7 cellular contexts compared by ENCODE assay signal in genomic region chr10:98136775-98137174, GRCh38. TPM values are rescaled to one million over a fixed set of nuclear protein-coding genes. Genes with fewer than 3 reads are reported as not detected.
DNase-seq lines count a peak whose midpoint lies in the region; ATAC-seq, FAIRE-seq and TF ChIP-seq lines count a peak whose summit lies in the region.
"Not testable (repeated sequence)": the region's sequence is repeated elsewhere in the genome, so short reads cannot be mapped to it uniquely, and the experiment has no call there.

No MANE protein-coding gene starts in this region.

- in situ Hi-C loops in HepG2 (cut with HindIII; ENCODE audit: extremely low pct_ligation_motif_present, low pct_unique_long_range_greater_than_20kb) = not testable (repeated sequence)

- WGBS in HepG2 (ENCODE audit: low lambda C conversion rate) = over 99% methylated on average over 16 of the region's 16 CpGs

- H3K79me2 ChIP-seq in DOHH2 (ENCODE audit: control insufficient read depth, low read length) (peaks cover 74% of the 10 kb centered on the region), HepG2 (ENCODE audit: insufficient read depth, low read length) (peaks cover 65% of the 10 kb centered on the region)

- not testable (repeated sequence) for H3K9me2 ChIP-seq in DOHH2 (replicated peaks; ENCODE audit: control insufficient read depth, low read length)

- CTCF ChIA-PET in HepG2 (lab: Yijun Ruan, JAX; ENCODE audit: low intra/inter-chr PET ratio, low total read pairs) = not testable (repeated sequence)

- H3F3A ChIP-seq in DOHH2 (ENCODE audit: control insufficient read depth, insufficient read depth) = not testable (repeated sequence)

- not testable (repeated sequence) for H3K9ac ChIP-seq in BLaER1 treated with 17β-estradiol and CSF1 and Interleukin-3, amounts not matched to agents 10 nM and 100 nM; HepG2 (ENCODE audit: insufficient read depth, low read depth, low read length)

- TF ChIP-seq EP300 in HepG2 (IDR thresholded peaks at IDR 0.05; ENCODE audit: low read depth in 2 of 2, low read length in 2 of 2); HepG2 (CRISPR knock-in tag; IDR thresholded peaks at IDR 0.05; ENCODE audit: borderline replicate concordance): not testable (repeated sequence)

- peak overlapping the region; percentile 12 for H3K4me3 Mint-ChIP-seq in T-helper 2 cell treated with Interferon-gamma antibody and Interleukin-4, amounts not matched to agents 5 μg/mL and 100 μg/mL, for 36 hours
- peak overlapping the region; percentile 33 for H3K4me3 Mint-ChIP-seq in activated T-cell treated with anti-CD3 and anti-CD28 coated beads, Interleukin-2, amount 50 U/mL, for 24 hours
- H3K4me3 Mint-ChIP-seq in activated naive CD8-positive, alpha-beta T cell treated with anti-CD3 and anti-CD28 coated beads, Interleukin-2, amount 10 ng/mL, durations not matched to agents 7 days and 5 days = peak overlapping the region; percentile 30
- peak overlapping the region; percentile 15 for H3K4me3 Mint-ChIP-seq in stimulated activated naive CD8-positive, alpha-beta T cell treated with anti-CD3 and anti-CD28 coated beads, Interleukin-15, Interleukin-2, amounts not matched to agents 100 ng/mL and 50 ng/mL, for 24 hours

- intact Hi-C loops in HepG2 (cut with micrococcal nuclease; ENCODE audit: unreplicated experiment) = not testable (repeated sequence)

- TF ChIP-seq CTCF in DOHH2 (IDR thresholded peaks at IDR 0.05; ENCODE audit: low read depth, low read length, poor library complexity, severe bottlenecking); HepG2 (CRISPR knock-in tag; IDR thresholded peaks at IDR 0.05): not testable (repeated sequence)

- H3K27me3 ChIP-seq in BLaER1 treated with 17β-estradiol and CSF1 and Interleukin-3, amounts not matched to agents 10 nM and 100 nM; DOHH2 (ENCODE audit: control insufficient read depth, low read length); HepG2 (ENCODE audit: control insufficient read depth in 1 of 2, insufficient read depth in 2 of 2, low read length in 2 of 2): not testable (repeated sequence)

- DNase-seq in T-helper 2 cell treated with Interferon-gamma antibody and Interleukin-4, amounts not matched to agents 5 μg/mL and 100 μg/mL, for 36 hours (ENCODE audit: low spot score); activated T-cell treated with anti-CD3 and anti-CD28 coated beads, Interleukin-2, amount 50 U/mL, for 24 hours; activated naive CD8-positive, alpha-beta T cell treated with anti-CD3 and anti-CD28 coated beads, Interleukin-2, amount 10 ng/mL, durations not matched to agents 7 days and 5 days; HepG2 (ENCODE audit: low spot score): not testable (repeated sequence)

- TF ChIP-seq RAD21 in HepG2 (CRISPR knock-in tag; IDR thresholded peaks at IDR 0.05) = not testable (repeated sequence)

- peak overlapping the region; percentile 5 to 95 (median 86); a peak in 17 of 22 replicates for H3K4me2 ChIP-seq in BLaER1 treated with 17β-estradiol and CSF1 and Interleukin-3, amounts not matched to agents 10 nM and 100 nM
- peak overlapping the region; percentile 94 for H3K4me2 ChIP-seq in DOHH2 (ENCODE audit: low read length)
- H3K4me2 ChIP-seq in HepG2 (ENCODE audit: low read depth, low read length) = not testable (repeated sequence)

- not testable (repeated sequence) for FAIRE-seq in HepG2 (lab: Jason Lieb, UNC)

- peaks cover 3 to 58% (median 40%) of the 10 kb centered on the region in 11 experiments; a peak in 15 of 22 replicates for H4K20me1 ChIP-seq in BLaER1 treated with 17β-estradiol and CSF1 and Interleukin-3, amounts not matched to agents 10 nM and 100 nM
- not testable (repeated sequence) for H4K20me1 ChIP-seq in DOHH2 (ENCODE audit: control insufficient read depth, insufficient read depth, low read depth, low read length); HepG2 (ENCODE audit: insufficient read depth, low read length)

- 0 out of 20 replicates have a peak overlapping the region, but pooled peaks of 1 of the 10 experiments have one; percentile 94 for H3K4me3 ChIP-seq in BLaER1 treated with 17β-estradiol and CSF1 and Interleukin-3, amounts not matched to agents 10 nM and 100 nM
- peak overlapping the region; percentile 46 for H3K4me3 ChIP-seq in DOHH2 (ENCODE audit: low read length)
- H3K4me3 ChIP-seq in HepG2 (replicated peaks in 1 of 3; ENCODE audit: insufficient read depth in 1 of 3, low read depth in 2 of 3, low read length in 3 of 3) = not testable (repeated sequence)

- H3K36me3 ChIP-seq in BLaER1 treated with 17β-estradiol and CSF1 and Interleukin-3, amounts not matched to agents 10 nM and 100 nM = peaks cover 0 to 15% (median 7%) of the 10 kb centered on the region in 11 experiments; a peak in 7 of 22 replicates
- peaks cover 67% of the 10 kb centered on the region for H3K36me3 ChIP-seq in DOHH2 (ENCODE audit: control insufficient read depth, low read length)
- not testable (repeated sequence) for H3K36me3 ChIP-seq in HepG2 (replicated peaks in 1 of 2; ENCODE audit: control insufficient read depth in 1 of 2, insufficient read depth in 2 of 2, low read length in 2 of 2)

- H3K9me3 ChIP-seq in BLaER1 treated with 17β-estradiol and CSF1 and Interleukin-3, amounts not matched to agents 10 nM and 100 nM (replicated peaks in 1 of 11) = peaks cover 16 to 25% (median 24%) of the 10 kb centered on the region in 11 experiments
- peaks cover 13% of the 10 kb centered on the region for H3K9me3 ChIP-seq in DOHH2 (ENCODE audit: control insufficient read depth, insufficient read depth, low read length)
- not testable (repeated sequence) for H3K9me3 ChIP-seq in HepG2 (ENCODE audit: low read length)

- not testable (repeated sequence) for TF ChIP-seq POLR2A in HepG2 (IDR thresholded peaks at IDR 0.05; ENCODE audit: insufficient read depth in 1 of 2, low read depth in 2 of 2, low read length in 2 of 2)

- peaks cover 14% of the 10 kb centered on the region for H3K36me3 Mint-ChIP-seq in T-helper 2 cell treated with Interferon-gamma antibody and Interleukin-4, amounts not matched to agents 5 μg/mL and 100 μg/mL, for 36 hours (ENCODE audit: low read depth)
- peaks cover 29% of the 10 kb centered on the region for H3K36me3 Mint-ChIP-seq in activated T-cell treated with anti-CD3 and anti-CD28 coated beads, Interleukin-2, amount 50 U/mL, for 24 hours (ENCODE audit: low read depth)
- peaks cover 16% of the 10 kb centered on the region for H3K36me3 Mint-ChIP-seq in activated naive CD8-positive, alpha-beta T cell treated with anti-CD3 and anti-CD28 coated beads, Interleukin-2, amount 10 ng/mL, durations not matched to agents 7 days and 5 days
- not testable (repeated sequence) for H3K36me3 Mint-ChIP-seq in stimulated activated naive CD8-positive, alpha-beta T cell treated with anti-CD3 and anti-CD28 coated beads, Interleukin-15, Interleukin-2, amounts not matched to agents 100 ng/mL and 50 ng/mL, for 24 hours (ENCODE audit: low read depth)

- H3K4me1 ChIP-seq in BLaER1 treated with 17β-estradiol and CSF1 and Interleukin-3, amounts not matched to agents 10 nM and 100 nM = peaks cover 45 to 76% (median 59%) of the 10 kb centered on the region in 10 experiments
- H3K4me1 ChIP-seq in DOHH2 (ENCODE audit: control insufficient read depth, low read length) (peaks cover 79% of the 10 kb centered on the region), HepG2 (ENCODE audit: insufficient read depth, low read length) (peaks cover 61% of the 10 kb centered on the region)

- not testable (repeated sequence) for H3K27me3 Mint-ChIP-seq in T-helper 2 cell treated with Interferon-gamma antibody and Interleukin-4, amounts not matched to agents 5 μg/mL and 100 μg/mL, for 36 hours (ENCODE audit: low read depth); activated T-cell treated with anti-CD3 and anti-CD28 coated beads, Interleukin-2, amount 50 U/mL, for 24 hours; activated naive CD8-positive, alpha-beta T cell treated with anti-CD3 and anti-CD28 coated beads, Interleukin-2, amount 10 ng/mL, durations not matched to agents 7 days and 5 days; stimulated activated naive CD8-positive, alpha-beta T cell treated with anti-CD3 and anti-CD28 coated beads, Interleukin-15, Interleukin-2, amounts not matched to agents 100 ng/mL and 50 ng/mL, for 24 hours

- H2AFZ ChIP-seq in HepG2 (ENCODE audit: low read length) = not testable (repeated sequence)

- ATAC-seq in activated naive CD8-positive, alpha-beta T cell treated with anti-CD3 and anti-CD28 coated beads, Interleukin-2, amount 10 ng/mL, durations not matched to agents 7 days and 5 days (ENCODE audit: low read depth); HepG2: not testable (repeated sequence)

- H3K4me1 Mint-ChIP-seq in T-helper 2 cell treated with Interferon-gamma antibody and Interleukin-4, amounts not matched to agents 5 μg/mL and 100 μg/mL, for 36 hours (ENCODE audit: low read depth) = peaks cover 48% of the 10 kb centered on the region
- H3K4me1 Mint-ChIP-seq in activated T-cell treated with anti-CD3 and anti-CD28 coated beads, Interleukin-2, amount 50 U/mL, for 24 hours (ENCODE audit: low read depth) = peaks cover 65% of the 10 kb centered on the region
- H3K4me1 Mint-ChIP-seq in activated naive CD8-positive, alpha-beta T cell treated with anti-CD3 and anti-CD28 coated beads, Interleukin-2, amount 10 ng/mL, durations not matched to agents 7 days and 5 days = peaks cover 49% of the 10 kb centered on the region
- H3K4me1 Mint-ChIP-seq in stimulated activated naive CD8-positive, alpha-beta T cell treated with anti-CD3 and anti-CD28 coated beads, Interleukin-15, Interleukin-2, amounts not matched to agents 100 ng/mL and 50 ng/mL, for 24 hours (ENCODE audit: low read depth) = peaks cover 74% of the 10 kb centered on the region

- H3K27ac ChIP-seq in BLaER1 treated with 17β-estradiol and CSF1 and Interleukin-3, amounts not matched to agents 10 nM and 100 nM; DOHH2 (ENCODE audit: low read depth, low read length); HepG2 (ENCODE audit: extremely low read length, insufficient read depth, low read length): not testable (repeated sequence)

- POLR2A ChIA-PET in activated naive CD8-positive, alpha-beta T cell treated with anti-CD3 and anti-CD28 coated beads, Interleukin-2, amount 10 ng/mL, durations not matched to agents 7 days and 5 days (lab: Charles Lee) = interaction anchor here (1.4 kb wide), 1 partner anchor 496 kb away, joined by 4 read pairs; the partner anchor contains the start of gene PI4K2A
- POLR2A ChIA-PET in HepG2 (lab: Yijun Ruan, JAX) = not testable (repeated sequence)

- not testable (repeated sequence) for BruUV-seq in HepG2 (replicated peaks; lab: Mats Ljungman, UMichigan)

- H3K9me3 Mint-ChIP-seq in T-helper 2 cell treated with Interferon-gamma antibody and Interleukin-4, amounts not matched to agents 5 μg/mL and 100 μg/mL, for 36 hours = peaks cover 13% of the 10 kb centered on the region
- not testable (repeated sequence) for H3K9me3 Mint-ChIP-seq in activated T-cell treated with anti-CD3 and anti-CD28 coated beads, Interleukin-2, amount 50 U/mL, for 24 hours; activated naive CD8-positive, alpha-beta T cell treated with anti-CD3 and anti-CD28 coated beads, Interleukin-2, amount 10 ng/mL, durations not matched to agents 7 days and 5 days; stimulated activated naive CD8-positive, alpha-beta T cell treated with anti-CD3 and anti-CD28 coated beads, Interleukin-15, Interleukin-2, amounts not matched to agents 100 ng/mL and 50 ng/mL, for 24 hours

- not testable (repeated sequence) for H3K27ac Mint-ChIP-seq in T-helper 2 cell treated with Interferon-gamma antibody and Interleukin-4, amounts not matched to agents 5 μg/mL and 100 μg/mL, for 36 hours; activated naive CD8-positive, alpha-beta T cell treated with anti-CD3 and anti-CD28 coated beads, Interleukin-2, amount 10 ng/mL, durations not matched to agents 7 days and 5 days
- peak overlapping the region; percentile 44 for H3K27ac Mint-ChIP-seq in activated T-cell treated with anti-CD3 and anti-CD28 coated beads, Interleukin-2, amount 50 U/mL, for 24 hours
- peak overlapping the region; percentile 18 for H3K27ac Mint-ChIP-seq in stimulated activated naive CD8-positive, alpha-beta T cell treated with anti-CD3 and anti-CD28 coated beads, Interleukin-15, Interleukin-2, amounts not matched to agents 100 ng/mL and 50 ng/mL, for 24 hours

RNA-seq across cellular contexts. Expression of gene R3HCC1L, which starts 2.3 kb away (rescaled TPM):
- 10 to 100 TPM; 19.6 to 21.8 TPM for total RNA-seq in activated naive CD8-positive, alpha-beta T cell treated with anti-CD3 and anti-CD28 coated beads, Interleukin-2, amount 10 ng/mL, durations not matched to agents 7 days and 5 days
- total RNA-seq in HepG2 (2016; rRNA removed; fragmentation: Illumina TruSeq; extraction: Trizol) = 12.2 and 14.7 TPM in 2 replicates
- total RNA-seq in HepG2 (2016; cell fraction: cytosol; rRNA removed; fragmentation: Illumina TruSeq; extraction: Trizol; ENCODE audit: low read depth) = 6.4 and 8.3 TPM in 2 replicates
- total RNA-seq in HepG2 (2016; cell fraction: insoluble cytoplasmic fraction; rRNA removed; fragmentation: Illumina TruSeq; extraction: Trizol) = 12.3 and 16.1 TPM in 2 replicates
- 7.8 and 9.8 TPM in 2 replicates for total RNA-seq in HepG2 (2016; cell fraction: membrane; rRNA removed; fragmentation: Illumina TruSeq; extraction: Trizol)
- 15.8 and 17.6 TPM in 2 replicates for total RNA-seq in HepG2 (2016; cell fraction: nucleus; rRNA removed; fragmentation: Illumina TruSeq; extraction: Trizol)
- 6.0 and 6.5 TPM in 2 replicates for polyA plus RNA-seq in HepG2 (2011; rRNA removed)
- 3.5 and 5.4 TPM in 2 replicates for polyA plus RNA-seq in HepG2 (2011; cell fraction: cytosol; rRNA removed)
- 5.4 and 5.5 TPM in 2 replicates for polyA plus RNA-seq in HepG2 (2011; cell fraction: nucleus; rRNA removed)
- 6.1 and 6.8 TPM in 2 replicates for polyA plus RNA-seq in HepG2 (2012)
- polyA plus RNA-seq in HepG2 (2016; cell fraction: cytosol; fragmentation: Illumina TruSeq; extraction: Trizol; ENCODE audit: low read depth) = 1.1 and 1.2 TPM in 2 replicates
- 11.7 and 14.4 TPM in 2 replicates for polyA plus RNA-seq in HepG2 (2016; cell fraction: insoluble cytoplasmic fraction; fragmentation: Illumina TruSeq; extraction: Trizol; ENCODE audit: low read depth)
- 2.4 TPM in 2 replicates for polyA plus RNA-seq in HepG2 (2016; cell fraction: membrane; fragmentation: Illumina TruSeq; extraction: Trizol; ENCODE audit: low read depth)
- 11.5 and 12.8 TPM in 2 replicates for polyA plus RNA-seq in HepG2 (2016; cell fraction: nucleus; fragmentation: Illumina TruSeq; extraction: Trizol; ENCODE audit: insufficient read depth, low read depth)
- polyA minus RNA-seq in HepG2 (2011; rRNA and poly(A)+ RNA removed; ENCODE audit: low replicate concordance) = 4.4 and 10.2 TPM in 2 replicates
- polyA minus RNA-seq in HepG2 (2011; cell fraction: cytosol; rRNA and poly(A)+ RNA removed) = 5.9 and 6.1 TPM in 2 replicates
- 40.9 and 41.9 TPM in 2 replicates for polyA minus RNA-seq in HepG2 (2011; cell fraction: nucleus; rRNA and poly(A)+ RNA removed)
